ENCODE assay signal across 1 cellular context in genomic region chr1:111769517-111770146, GRCh38.
A peak's percentile ranks its signal among the peaks of the same experiment; 100 is the strongest.
TF ChIP-seq lines count a peak whose summit lies in the region.

No MANE protein-coding gene starts in this region.

TF ChIP-seq in HepG2, 621 proteins besides CTCF, POLR2A, EP300 and RAD21:
- no peak for TF ChIP-seq NFIC (IDR thresholded peaks at IDR 0.05; ENCODE audit: low read length)
- no peak for TF ChIP-seq GABPA (IDR thresholded peaks at IDR 0.05; ENCODE audit: low read depth, low read length)
- no peak for TF ChIP-seq GABPA (CRISPR knock-in tag; IDR thresholded peaks at IDR 0.05; ENCODE audit: low read depth)
- TF ChIP-seq FOXP1 (IDR thresholded peaks at IDR 0.05): no peak
- TF ChIP-seq FOXP1 (CRISPR knock-in tag; IDR thresholded peaks at IDR 0.05): no peak
- peak; percentile 78; the same call in 1 of the 2 replicates for TF ChIP-seq SIX1 (CRISPR knock-in tag; IDR thresholded peaks at IDR 0.05; ENCODE audit: borderline replicate concordance)
- no peak for TF ChIP-seq ZEB1 (IDR thresholded peaks at IDR 0.05; ENCODE audit: insufficient replicate concordance, low read depth)
- TF ChIP-seq RAD51 (IDR thresholded peaks at IDR 0.05; ENCODE audit: borderline replicate concordance): no peak
- TF ChIP-seq GPBP1L1 (CRISPR knock-in tag; IDR thresholded peaks at IDR 0.05): no peak
- peak; percentile 16; the same call in 1 of the 2 replicates for TF ChIP-seq MIXL1 (CRISPR knock-in tag; IDR thresholded peaks at IDR 0.05)
- TF ChIP-seq THYN1 (CRISPR knock-in tag; IDR thresholded peaks at IDR 0.05; ENCODE audit: borderline replicate concordance, low read depth): no peak
- TF ChIP-seq ZSCAN31 (CRISPR knock-in tag; IDR thresholded peaks at IDR 0.05; ENCODE audit: low read depth): no peak
- no peak for TF ChIP-seq AKNA (CRISPR knock-in tag; IDR thresholded peaks at IDR 0.05; ENCODE audit: borderline replicate concordance)
- TF ChIP-seq CEBPB (IDR thresholded peaks at IDR 0.05; ENCODE audit: borderline replicate concordance, low read depth, low read length): peak; percentile 70
- TF ChIP-seq POLR2AphosphoS5 (IDR thresholded peaks at IDR 0.05; ENCODE audit: low read depth, low read length): no peak
- no peak for TF ChIP-seq ADNP (CRISPR knock-in tag; IDR thresholded peaks at IDR 0.05)
- peak; percentile 85 for TF ChIP-seq STAG1 (CRISPR knock-in tag; IDR thresholded peaks at IDR 0.05)
- TF ChIP-seq ZNF713 (CRISPR knock-in tag; IDR thresholded peaks at IDR 0.05): no peak
- peak; percentile 78 for TF ChIP-seq SMC3 (IDR thresholded peaks at IDR 0.05; ENCODE audit: low read length)
- TF ChIP-seq ESRRA (CRISPR knock-in tag; IDR thresholded peaks at IDR 0.05; ENCODE audit: low read depth): no peak
- TF ChIP-seq ZNF232 (CRISPR knock-in tag; IDR thresholded peaks at IDR 0.05; ENCODE audit: borderline replicate concordance): no peak
- no peak for TF ChIP-seq SYNCRIP (IDR thresholded peaks at IDR 0.05; ENCODE audit: insufficient read depth, low read depth, low read length)
- no peak for TF ChIP-seq SAFB2 (CRISPR knock-in tag; IDR thresholded peaks at IDR 0.05; ENCODE audit: borderline replicate concordance, low read depth)
- TF ChIP-seq ZNF577 (CRISPR knock-in tag; IDR thresholded peaks at IDR 0.05; ENCODE audit: borderline replicate concordance, low read depth): no peak
- TF ChIP-seq FOXK1 (CRISPR knock-in tag; IDR thresholded peaks at IDR 0.05; ENCODE audit: borderline replicate concordance, low read depth): 0 out of 2 replicates have a peak, but pooled peaks have one; percentile 23
- no peak for TF ChIP-seq BRD4 (CRISPR knock-in tag; IDR thresholded peaks at IDR 0.05)
- peak; percentile 83 for TF ChIP-seq ARID3A (IDR thresholded peaks at IDR 0.05; ENCODE audit: low read depth, low read length)
- no peak for TF ChIP-seq BCLAF1 (IDR thresholded peaks at IDR 0.05)
- peak; percentile 78 for TF ChIP-seq CEBPG (CRISPR knock-in tag; IDR thresholded peaks at IDR 0.05)
- no peak for TF ChIP-seq EEA1 (CRISPR knock-in tag; IDR thresholded peaks at IDR 0.05; ENCODE audit: borderline replicate concordance)
- no peak for TF ChIP-seq SRF (IDR thresholded peaks at IDR 0.05; ENCODE audit: low read depth, low read length)
- TF ChIP-seq KLF11 (CRISPR knock-in tag; IDR thresholded peaks at IDR 0.05): no peak
- no peak for TF ChIP-seq IRF9 (CRISPR knock-in tag; IDR thresholded peaks at IDR 0.05; ENCODE audit: borderline replicate concordance)
- no peak for TF ChIP-seq CC2D1A (CRISPR knock-in tag; IDR thresholded peaks at IDR 0.05)
- no peak for TF ChIP-seq HNF4G (IDR thresholded peaks at IDR 0.05; ENCODE audit: borderline replicate concordance, low read depth, low read length)
- no peak for TF ChIP-seq HNF4G (CRISPR knock-in tag; IDR thresholded peaks at IDR 0.05; ENCODE audit: borderline replicate concordance, low read depth)
TF ChIP-seq in HepG2: peak in this region for 8.
